Comparison of ENCODE assay signal across 8 cellular contexts in genomic region chr1:91501527-91501859, GRCh38. TPM values are rescaled to one million over a fixed set of nuclear protein-coding genes. Genes with fewer than 3 reads are reported as not detected.
DNase-seq lines count a peak whose midpoint lies in the region; ATAC-seq and TF ChIP-seq lines count a peak whose summit lies in the region.

No MANE protein-coding gene starts in this region.

- H3K4me3 ChIP-seq in AG10803 (ENCODE audit: low read length) (peak overlapping the region; percentile 87), brain microvascular endothelial cell (ENCODE audit: low read depth, low read length) (peak overlapping the region; percentile 83), lower lobe of right lung (peak overlapping the region; percentile 63), aorta (ENCODE audit: low read length in 2 of 2) (peak overlapping the region; percentile 59 to 85)

- ATAC-seq in GM18505 (IDR thresholded peaks at IDR 0.05; ENCODE audit: unreplicated experiment) = peak; percentile 7
- ATAC-seq in HG02973 (IDR thresholded peaks at IDR 0.05; ENCODE audit: unreplicated experiment) = peak; percentile 11
- peak in 1 of 2 donors; percentile 5 for ATAC-seq in lower lobe of right lung
- no peak for ATAC-seq in aorta (ENCODE audit: low FRiP score)

- H3K9me3 ChIP-seq in lower lobe of right lung (no peaks in the 10 kb centered on the region), aorta (ENCODE audit: control insufficient read depth, low read length) (no peaks in the 10 kb centered on the region)

- H3K4me1 ChIP-seq in lower lobe of right lung = peaks cover 15% of the 10 kb centered on the region
- no peaks in the 10 kb centered on the region for H3K4me1 ChIP-seq in aorta (ENCODE audit: control insufficient read depth in 1 of 2, insufficient read depth in 2 of 2, low read length in 2 of 2)

- TF ChIP-seq CTCF in AG10803 (conservative IDR thresholded peaks at IDR 0.05; ENCODE audit: low read length) = 0 out of 2 replicates have a peak, but pooled peaks have one; percentile 0
- no peak for TF ChIP-seq CTCF in brain microvascular endothelial cell (IDR thresholded peaks at IDR 0.05; ENCODE audit: low read depth, low read length, missing control alignments)
- TF ChIP-seq CTCF in lower lobe of right lung (IDR thresholded peaks at IDR 0.05) = no peak

- intact Hi-C loops in lower lobe of right lung (cut with DNase I) (no loop called here), aorta (cut with DNase I) (loop anchor here in 1 of 2 donors (5.0 kb wide), 2 partner anchors 219 to 796 kb away; partner anchors contain the start of genes GLMN and RPAP2)

- WGBS in aorta, 2 donors = 0% methylated on average over 9 of the region's 9 CpGs

- H3K27ac ChIP-seq in brain microvascular endothelial cell (peak overlapping the region; percentile 84), lower lobe of right lung (peak overlapping the region; percentile 66), aorta (ENCODE audit: low read depth in 1 of 2, low read length in 2 of 2) (peak overlapping the region in 1 of 2 donors; percentile 73)

- DNase-seq in AG10803 (ENCODE audit: low read depth) (peak; percentile 26), NCI-H2171 treated with DMSO at 0.1 percent for 48 hours (lab: John Stamatoyannopoulos, UW) (peak; percentile 92), brain microvascular endothelial cell (peak; percentile 35), lower lobe of right lung (no peak), aorta (no peak)
- DNase-seq in effector CD8-positive, alpha-beta T cell (lab: John Stamatoyannopoulos, UW) = no peak

- TF ChIP-seq POLR2A in GM18505 (IDR thresholded peaks at IDR 0.05; ENCODE audit: borderline replicate concordance, extremely low read depth, insufficient read depth, insufficient read length) = no peak

- in situ Hi-C loops in brain microvascular endothelial cell (cut with HindIII; ENCODE audit: low pct_ligation_motif_present, low sequenced_read_pairs) = no loop called here

- no peaks in the 10 kb centered on the region for H3K36me3 ChIP-seq in brain microvascular endothelial cell (replicated peaks)
- H3K36me3 ChIP-seq in lower lobe of right lung = no peaks in the 10 kb centered on the region
- H3K36me3 ChIP-seq in aorta (ENCODE audit: control insufficient read depth in 1 of 2, insufficient read depth in 2 of 2, low read length in 1 of 2) = no peaks in the 10 kb centered on the region

- no peaks in the 10 kb centered on the region for H3K27me3 ChIP-seq in brain microvascular endothelial cell (replicated peaks)
- H3K27me3 ChIP-seq in lower lobe of right lung (ENCODE audit: low read depth) = no peaks in the 10 kb centered on the region
- H3K27me3 ChIP-seq in aorta (ENCODE audit: control insufficient read depth in 1 of 2, insufficient read depth in 2 of 2, low read length in 1 of 2) = no peaks in the 10 kb centered on the region

RNA-seq across cellular contexts. Expression of gene CDC7, which starts 0.8 kb away (rescaled TPM):
- total RNA-seq in lower lobe of right lung (3.4 TPM), aorta (1 to 10 TPM; 1.6 to 3.9 TPM)
- under 1 TPM; 0.13 to 0.87 TPM for polyA plus RNA-seq in aorta

Comparison
In these comparisons a context has a peak if more than half of its experiments do, and no peak if none do; other contexts are left out.
1. DNase-seq: peak in AG10803 (single experiment), NCI-H2171 treated with DMSO at 0.1 percent for 48 hours (single experiment) and brain microvascular endothelial cell (single experiment); none in lower lobe of right lung (single experiment), aorta (0 of 2) and effector CD8-positive, alpha-beta T cell (single experiment).
2. Peak in every context shown above with its lines, with median percentiles within 50 percentile points of each other: H3K4me3 ChIP-seq.